In genomic region chr5:174493536-174493935, GRCh38 we compare ENCODE assay signal across 28 cellular contexts.
DNase-seq lines count a peak whose midpoint lies in the region; ATAC-seq, FAIRE-seq and TF ChIP-seq lines count a peak whose summit lies in the region.
"Had no signal": no experiment of that assay in that cellular context is flagged by ENCODE, and none has a peak within 500 bp of the region (broad histone marks: within the 10 kb centered on the region; RNA-seq: fewer than 3 reads in every experiment).

No MANE protein-coding gene starts in this region.

- no peak overlapping the region for H3K4ac ChIP-seq in H1 (replicated peaks; ENCODE audit: insufficient read length, low read depth, low read length)

- no peak overlapping the region for H3K14ac ChIP-seq in H1 (ENCODE audit: insufficient read length)

- TF ChIP-seq EP300 in H1 (IDR thresholded peaks at IDR 0.05; ENCODE audit: borderline replicate concordance in 1 of 2, low read depth in 2 of 2, low read length in 2 of 2): no peak
- TF ChIP-seq EP300 in gastroesophageal sphincter (IDR thresholded peaks at IDR 0.05): no peak

- H4K5ac ChIP-seq in H1 (ENCODE audit: insufficient read length, low read depth, low read length): no peak overlapping the region

- no peak overlapping the region for H3K18ac ChIP-seq in H1 (ENCODE audit: extremely low read depth, low read length)

- CTCF ChIA-PET in HEK293 (lab: Yijun Ruan, JAX): no interaction called here
- CTCF ChIA-PET in H1 (lab: Charles Lee; ENCODE audit: partially characterized antibody): interaction anchor here (0.5 to 2.2 kb wide), 3 partner anchors 36 to 102 kb away, joined by 3 to 6 read pairs (median 3); no protein-coding TSS in a partner anchor

- H2BK5ac ChIP-seq in H1 (ENCODE audit: low read depth, low read length): no peak overlapping the region

- H3K4me1 ChIP-seq in HEK293 (ENCODE audit: control insufficient read depth, insufficient read depth, low read length) (no peaks in the 10 kb centered on the region), H1 (replicated peaks in 1 of 4; ENCODE audit: control insufficient read depth in 3 of 4, insufficient read depth in 4 of 4, low read length in 3 of 4) (no peaks in the 10 kb centered on the region), gastroesophageal sphincter (no peaks in the 10 kb centered on the region)
- H3K4me1 ChIP-seq: A549, SJSA1 had no signal

- H2AFZ ChIP-seq in H1 (ENCODE audit: low read length): no peak overlapping the region

- no peak overlapping the region for H3K56ac ChIP-seq in H1 (replicated peaks; ENCODE audit: insufficient read length, low read depth, low read length)

- H3K27ac ChIP-seq in HEK293 (ENCODE audit: extremely low read depth, low read depth, low read length) (no peak overlapping the region), H1 (ENCODE audit: low read depth, low read length) (no peak overlapping the region), gastroesophageal sphincter (no peak overlapping the region)
- H3K27ac ChIP-seq: A549, SJSA1 had no signal

- H2AK5ac ChIP-seq in H1 (ENCODE audit: low read depth, low read length): 0 out of 2 replicates have a peak overlapping the region, but pooled peaks have one; percentile 39

- no peak overlapping the region for H3K4me2 ChIP-seq in H1 (ENCODE audit: insufficient read depth in 1 of 2, low read depth in 2 of 2, low read length in 2 of 2)
- H3K4me2 ChIP-seq: A549 had no signal

- no peak overlapping the region for H2BK20ac ChIP-seq in H1 (ENCODE audit: low read length)

- H3K36me3 ChIP-seq in HEK293 (ENCODE audit: control insufficient read depth in 2 of 2, insufficient read depth in 1 of 2, low read length in 2 of 2) (no peaks in the 10 kb centered on the region), H1 (ENCODE audit: control insufficient read depth in 2 of 4, insufficient read depth in 4 of 4, low read length in 3 of 4) (no peaks in the 10 kb centered on the region), gastroesophageal sphincter (no peaks in the 10 kb centered on the region)
- H3K36me3 ChIP-seq: MG63, SJSA1 had no signal

- H3K79me2 ChIP-seq in H1 (ENCODE audit: control insufficient read depth in 1 of 2, insufficient read depth in 2 of 2, low read length in 2 of 2): no peaks in the 10 kb centered on the region

- no peak for TF ChIP-seq RAD21 in H1 (IDR thresholded peaks at IDR 0.05 in 1 of 2, conservative IDR thresholded peaks at IDR 0.05 in 1 of 2; ENCODE audit: low read depth in 2 of 2, low read length in 2 of 2)

- no peak overlapping the region for H4K8ac ChIP-seq in H1 (ENCODE audit: extremely low read depth, insufficient read depth, low read length)

- peak; percentile 61 for DNase-seq in NCI-H1436 (lab: John Stamatoyannopoulos, UW)
- DNase-seq in NCI-H748 (lab: John Stamatoyannopoulos, UW; ENCODE audit: unreplicated experiment): peak; percentile 96
- no peak for DNase-seq in H1 (ENCODE audit: low read depth in 1 of 2, low spot score in 2 of 2)
- no peak for DNase-seq in NCI-H2029 (lab: John Stamatoyannopoulos, UW)
- no peak for DNase-seq in NOMO-1 treated with dmso at 0.1 percent for 144 hours (lab: John Stamatoyannopoulos, UW; ENCODE audit: unreplicated experiment)
- DNase-seq: AML-193; C1 segment of cervical spinal cord; CD4-positive, alpha-beta memory T cell; DMS 273 treated with DMSO at 0.1 percent for 48 hours; DMS79; EL; GDM1; GOT3; HCEC 1CT; KBM-7; MG63; NCI-H1694; NCI-H2081 treated with DMSO at 0.1 percent for 48 hours; NCI-H446 treated with DMSO at 0.1 percent for 48 hours; NCI-H774; Right ventricle myocardium superior; RPMI8226 had no signal

- H2BK120ac ChIP-seq in H1 (replicated peaks; ENCODE audit: low read depth, low read length): no peak overlapping the region

- FAIRE-seq in H1 (lab: Jason Lieb, UNC): no peak
- FAIRE-seq: A549, GM12878 had no signal

- POLR2A ChIA-PET in HEK293 (lab: Yijun Ruan, JAX) (no interaction called here), H1 (lab: Charles Lee; ENCODE audit: partially characterized antibody) (no interaction called here)

- H4K20me1 ChIP-seq in H1 (replicated peaks in 1 of 2; ENCODE audit: control insufficient read depth in 1 of 2, insufficient read depth in 2 of 2, low read length in 2 of 2): no peaks in the 10 kb centered on the region

- TF ChIP-seq CTCF in HEK293 (tag by site-specific recombination; IDR thresholded peaks at IDR 0.05): no peak
- no peak for TF ChIP-seq CTCF in H1 (IDR thresholded peaks at IDR 0.05; ENCODE audit: control extremely low read depth in 1 of 3, insufficient read depth in 1 of 3, low read depth in 1 of 3, low read length in 3 of 3)
- no peak for TF ChIP-seq CTCF in gastroesophageal sphincter (IDR thresholded peaks at IDR 0.05)

- H3K9me3 ChIP-seq in HEK293 (ENCODE audit: control insufficient read depth, insufficient read depth, low read depth, low read length) (no peaks in the 10 kb centered on the region), H1 (ENCODE audit: insufficient read depth in 2 of 2, low read depth in 1 of 2, low read length in 1 of 2) (peaks cover 7 to 8% of the 10 kb centered on the region in 2 experiments; a peak in 3 of 4 replicates), gastroesophageal sphincter (peaks cover 0 to 11% (median 0%) of the 10 kb centered on the region in 3 donors)

- WGBS in H1 (ENCODE audit: extremely low coverage in 1 of 2, insufficient coverage in 1 of 2, insufficient read length in 1 of 2, insufficient replicate concordance in 2 of 2, low coverage in 1 of 2, low lambda C conversion rate in 2 of 2, missing lambda C conversion rate in 1 of 2), 2 experiments: 86% methylated on average over 8 of the region's 8 CpGs; no CpG with 5 or more reads in 1 of the 2 experiments
- 58 to 76% methylated on average over 7 to 8 of the region's 8 CpGs for WGBS in gastroesophageal sphincter (ENCODE audit: low coverage in 1 of 2), 2 donors

- H3K9ac ChIP-seq in H1 (replicated peaks in 1 of 4; ENCODE audit: extremely low read depth in 1 of 4, low read depth in 3 of 4, low read length in 3 of 4): no peak overlapping the region

- ATAC-seq in GM18867 (IDR thresholded peaks at IDR 0.05; ENCODE audit: unreplicated experiment): no peak
- ATAC-seq in gastroesophageal sphincter: no peak
- ATAC-seq: GM12878 had no signal

- H2BK12ac ChIP-seq in H1 (ENCODE audit: low read depth, low read length): no peak overlapping the region

- no peaks in the 10 kb centered on the region; the same call in 1 of the 2 replicates for H3K23me2 ChIP-seq in H1 (ENCODE audit: low read depth, low read length)

- TF ChIP-seq POLR2A in H1 (IDR thresholded peaks at IDR 0.05; ENCODE audit: control extremely low read depth in 1 of 2, low read depth in 2 of 2, low read length in 2 of 2) (no peak), gastroesophageal sphincter (IDR thresholded peaks at IDR 0.05) (no peak)

- no peak overlapping the region for H2BK15ac ChIP-seq in H1 (ENCODE audit: low read length)

- H4K91ac ChIP-seq in H1 (replicated peaks; ENCODE audit: insufficient read length, low read length): no peak overlapping the region

- no peak overlapping the region for H3K23ac ChIP-seq in H1 (ENCODE audit: insufficient read length)

- H3K27me3 ChIP-seq in H1 (replicated peaks in 1 of 4; ENCODE audit: control insufficient read depth in 3 of 4, extremely low read depth in 1 of 4, insufficient read depth in 3 of 4, low read length in 3 of 4): no peaks in the 10 kb centered on the region; a peak in 1 of 7 replicates
- no peaks in the 10 kb centered on the region for H3K27me3 ChIP-seq in gastroesophageal sphincter
- H3K27me3 ChIP-seq: MG63, SJSA1 had no signal

- H3K4me3 ChIP-seq in HEK293 (ENCODE audit: low read depth, low read length) (no peak overlapping the region), H1 (ENCODE audit: extremely low read depth in 1 of 4, insufficient read depth in 2 of 4, low read depth in 3 of 4, low read length in 4 of 4) (no peak overlapping the region), gastroesophageal sphincter (no peak overlapping the region)
- H3K4me3 ChIP-seq: A549, GM12878, MG63, SJSA1 had no signal

- no peaks in the 10 kb centered on the region for H3K79me1 ChIP-seq in H1 (ENCODE audit: low read depth, low read length)

TF ChIP-seq in HEK293, 187 proteins besides CTCF, POLR2A, EP300 and RAD21:
- 0 out of 2 replicates have a peak, but pooled peaks have one; percentile 1 for TF ChIP-seq ZNF433 (tag by site-specific recombination; IDR thresholded peaks at IDR 0.05; ENCODE audit: low read depth)
- no peak for TF ChIP-seq ZNF626 (tag by site-specific recombination; IDR thresholded peaks at IDR 0.05)
- no peak for TF ChIP-seq ZNF558 (tag by site-specific recombination; IDR thresholded peaks at IDR 0.05)
- TF ChIP-seq HOXD13 (CRISPR knock-in tag; IDR thresholded peaks at IDR 0.05; ENCODE audit: borderline replicate concordance): no peak
- TF ChIP-seq SP7 (tag by site-specific recombination; IDR thresholded peaks at IDR 0.05): peak; percentile 46; the same call in 1 of the 2 replicates

TF ChIP-seq in H1, 55 proteins besides CTCF, POLR2A, EP300 and RAD21:
- no peak for TF ChIP-seq EGR1 (IDR thresholded peaks at IDR 0.05; ENCODE audit: borderline replicate concordance, low read depth, low read length)
- no peak for TF ChIP-seq SP4 (IDR thresholded peaks at IDR 0.05; ENCODE audit: low read length)
- TF ChIP-seq TBP (IDR thresholded peaks at IDR 0.05; ENCODE audit: low read depth, low read length): no peak
- no peak for TF ChIP-seq SUZ12 (IDR thresholded peaks at IDR 0.05; ENCODE audit: low read length)
- no peak for TF ChIP-seq TEAD4 (IDR thresholded peaks at IDR 0.05; ENCODE audit: low read depth, low read length)
- TF ChIP-seq EZH2 (IDR thresholded peaks at IDR 0.05; ENCODE audit: low read depth, low read length, severe bottlenecking): no peak

Comparison
In these comparisons a context has a peak if more than half of its experiments do, and no peak if none do; other contexts are left out.
1. DNase-seq: peak in NCI-H1436 (single experiment) and NCI-H748 (single experiment); none in H1 (0 of 2), NCI-H2029 (single experiment) and NOMO-1 treated with dmso at 0.1 percent for 144 hours (single experiment).